In genomic region chr2:201433389-201433995, GRCh38 we compare ENCODE assay signal across 1 cellular context.
TF ChIP-seq lines count a peak whose summit lies in the region.

No MANE protein-coding gene starts in this region.

TF ChIP-seq in K562, 482 proteins besides CTCF, POLR2A, EP300 and RAD21 (continued from another document and continues in another):
- TF ChIP-seq MGA (IDR thresholded peaks at IDR 0.05) (peak; percentile 0; the same call in 1 of the 2 replicates), ZBTB34 (CRISPR knock-in tag; IDR thresholded peaks at IDR 0.05) (no peak), NBN (IDR thresholded peaks at IDR 0.05; ENCODE audit: low read depth) (no peak), TCF15 (CRISPR knock-in tag; IDR thresholded peaks at IDR 0.05) (no peak), SMARCC2 (IDR thresholded peaks at IDR 0.05; ENCODE audit: low read depth) (no peak; the same call in 1 of the 2 replicates), SFPQ (IDR thresholded peaks at IDR 0.05; ENCODE audit: low read depth, low read length) (no peak), E4F1 (CRISPR knock-in tag; IDR thresholded peaks at IDR 0.05; ENCODE audit: borderline replicate concordance) (no peak), ARID1B (IDR thresholded peaks at IDR 0.05) (peak; percentile 90), ZBTB8A (IDR thresholded peaks at IDR 0.05; ENCODE audit: partially characterized antibody) (no peak), NFIC (IDR thresholded peaks at IDR 0.05) (peak; percentile 66), SREBF2 (CRISPR knock-in tag; IDR thresholded peaks at IDR 0.05) (no peak), LCOR (CRISPR knock-in tag; IDR thresholded peaks at IDR 0.05) (peak; percentile 40; the same call in 1 of the 2 replicates), MLLT1 (IDR thresholded peaks at IDR 0.05) (no peak), ZNF174 (CRISPR knock-in tag; IDR thresholded peaks at IDR 0.05) (no peak), ZNF57 (CRISPR knock-in tag; IDR thresholded peaks at IDR 0.05) (no peak), CCAR2 (IDR thresholded peaks at IDR 0.05; ENCODE audit: low read depth, low read length) (no peak), DACH1 (IDR thresholded peaks at IDR 0.05; ENCODE audit: partially characterized antibody) (peak; percentile 68), IRF2 (CRISPR knock-in tag; IDR thresholded peaks at IDR 0.05) (no peak), CTBP1 (IDR thresholded peaks at IDR 0.05; ENCODE audit: borderline replicate concordance) (peak; percentile 80), PURB (CRISPR knock-in tag; IDR thresholded peaks at IDR 0.05; ENCODE audit: low read depth) (no peak), RREB1 (CRISPR knock-in tag; IDR thresholded peaks at IDR 0.05) (no peak), CLOCK (CRISPR knock-in tag; IDR thresholded peaks at IDR 0.05; ENCODE audit: borderline replicate concordance) (no peak)
